Comparison of ENCODE assay signal across 10 cellular contexts in the genomic region with DNA sequence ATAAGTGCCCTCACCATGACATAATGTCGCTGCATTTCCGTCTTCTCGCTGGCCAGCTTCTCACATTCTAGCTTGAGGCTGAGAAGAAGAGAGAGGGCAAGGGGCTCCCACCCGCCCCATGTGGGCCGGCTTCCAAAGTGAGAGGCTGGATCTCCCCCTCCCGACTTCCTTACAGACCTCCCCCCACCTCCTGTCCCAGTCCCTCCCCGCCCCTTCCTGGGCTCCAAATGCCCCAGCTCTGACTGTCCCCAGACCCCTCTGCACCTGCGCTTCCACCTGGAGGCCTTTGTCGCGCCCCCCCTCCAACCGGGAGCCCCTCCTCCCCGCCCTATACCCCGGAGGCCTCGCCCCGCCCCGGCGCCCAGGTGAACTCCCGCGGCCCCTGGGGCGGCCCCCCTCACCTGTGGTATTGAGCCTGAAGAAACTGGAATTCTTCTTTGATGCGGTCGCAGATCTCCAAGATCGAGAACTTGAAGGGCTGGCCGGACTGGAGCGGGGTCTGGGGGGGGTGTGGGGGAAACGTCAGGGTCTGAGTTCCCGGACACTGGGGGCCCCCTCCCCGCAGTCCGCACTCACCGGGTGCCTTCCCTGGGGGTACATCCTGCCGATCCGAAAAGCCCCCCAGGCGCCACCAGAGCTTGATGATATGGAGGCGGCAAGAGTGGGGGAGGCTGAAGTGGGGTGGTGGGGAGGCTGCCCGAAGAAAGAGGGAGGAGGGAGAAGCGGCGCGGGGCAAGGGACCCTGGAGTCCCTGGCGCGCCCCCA. TPM values are rescaled to one million over a fixed set of nuclear protein-coding genes. Genes with fewer than 3 reads are reported as not detected.
DNase-seq lines count a peak whose midpoint lies in the region; ATAC-seq and TF ChIP-seq lines count a peak whose summit lies in the region.
"Had no signal": no experiment of that assay in that cellular context is flagged by ENCODE, and none has a peak within 500 bp of the region (broad histone marks: within the 10 kb centered on the region; RNA-seq: fewer than 3 reads in every experiment).

No MANE protein-coding gene starts in this region.

- H3K4me3 ChIP-seq in iPS-18c (ENCODE audit: insufficient read depth, low read depth, low read length) (peak overlapping the region; percentile 53), stomach (peak overlapping the region; percentile 62 to 73 (median 68))

- H3K9me3 Mint-ChIP-seq in activated naive CD8-positive, alpha-beta T cell (ENCODE audit: low read depth) = no peaks in the 10 kb centered on the region

- H3K4me3 Mint-ChIP-seq in activated naive CD8-positive, alpha-beta T cell = peak overlapping the region; percentile 76

- H3K27me3 ChIP-seq in stomach = peaks cover 0 to 50% (median 8%) of the 10 kb centered on the region in 3 donors

- no peak for TF ChIP-seq CTCF in stomach (IDR thresholded peaks at IDR 0.05)

- DNase-seq in DMS53 (lab: John Stamatoyannopoulos, UW) = peak; percentile 56
- no peak for DNase-seq in DMS53 treated with DMSO at 0.1 percent for 48 hours (lab: John Stamatoyannopoulos, UW; ENCODE audit: unreplicated experiment)
- DNase-seq in stomach = no peak
- DNase-seq in SKM-1 (lab: John Stamatoyannopoulos, UW; ENCODE audit: unreplicated experiment) = no peak
- no peak for DNase-seq in mucosa of gallbladder (ENCODE audit: low spot score)

- H3K9me3 ChIP-seq in iPS-18c (ENCODE audit: control insufficient read depth, insufficient read depth, low read length) (no peaks in the 10 kb centered on the region), stomach (no peaks in the 10 kb centered on the region)

- no peak for TF ChIP-seq POLR2A in stomach (IDR thresholded peaks at IDR 0.05)

- ATAC-seq in GM21737 (IDR thresholded peaks at IDR 0.05; ENCODE audit: unreplicated experiment) = no peak

- 4 to 8% (median 5%) methylated on average over 23 to 40 of the region's 40 CpGs for WGBS in stomach, 5 donors

- no peaks in the 10 kb centered on the region for H3K27me3 Mint-ChIP-seq in activated naive CD8-positive, alpha-beta T cell

- peak overlapping the region; percentile 23 to 80 (median 65) for H3K27ac ChIP-seq in stomach
- H3K27ac ChIP-seq: 22Rv1 had no signal

- peaks cover 14 to 29% (median 22%) of the 10 kb centered on the region in 4 donors for H3K4me1 ChIP-seq in stomach

- H3K4me1 Mint-ChIP-seq in activated naive CD8-positive, alpha-beta T cell (ENCODE audit: low read depth) = peaks cover 30% of the 10 kb centered on the region

- H3K36me3 Mint-ChIP-seq in activated naive CD8-positive, alpha-beta T cell = no peaks in the 10 kb centered on the region

- no peak overlapping the region for H3K27ac Mint-ChIP-seq in activated naive CD8-positive, alpha-beta T cell

- no peak for TF ChIP-seq EP300 in stomach (IDR thresholded peaks at IDR 0.05)

- peaks cover 0 to 14% (median 0%) of the 10 kb centered on the region in 4 donors for H3K36me3 ChIP-seq in stomach

- intact Hi-C loops in stomach (cut with DNase I; ENCODE audit: low total_unique reads) = no loop called here

RNA-seq across cellular contexts. Expression of a gene that starts 0.6 kb away (rescaled TPM):
- total RNA-seq in stomach (10 to 100 TPM; 13.8 to 92.9 (median 47.2) TPM), mucosa of gallbladder (64.6 TPM)
- polyA plus RNA-seq in stomach = 10 to 100 TPM; 21.4 to 24.1 (median 21.8) TPM
- total RNA-seq: HT1080 had no signal

RNA-seq across cellular contexts. Expression of a gene that starts 33.8 kb away (rescaled TPM):
- total RNA-seq in stomach (100 to 1,000 TPM; 126 to 386 (median 264) TPM), mucosa of gallbladder (629 TPM)
- 100 to 1,000 TPM; 470 to 688 (median 669) TPM for polyA plus RNA-seq in stomach

RNA-seq across cellular contexts. Expression of a gene that starts 51.1 kb away (rescaled TPM):
- 1 to 10 TPM in 2 of 5 donors, under 1 TPM in 2, not detected in 1; 0.73 to 7.0 (median 1.8) TPM for total RNA-seq in stomach
- 1 to 10 TPM in 2 of 3 donors, under 1 TPM in 1; 0.31 to 3.4 (median 2.7) TPM for polyA plus RNA-seq in stomach
- 0.63 TPM for total RNA-seq in mucosa of gallbladder
- total RNA-seq: HT1080 had no signal
